Comparison of ENCODE assay signal across 10 cellular contexts in the genomic region with DNA sequence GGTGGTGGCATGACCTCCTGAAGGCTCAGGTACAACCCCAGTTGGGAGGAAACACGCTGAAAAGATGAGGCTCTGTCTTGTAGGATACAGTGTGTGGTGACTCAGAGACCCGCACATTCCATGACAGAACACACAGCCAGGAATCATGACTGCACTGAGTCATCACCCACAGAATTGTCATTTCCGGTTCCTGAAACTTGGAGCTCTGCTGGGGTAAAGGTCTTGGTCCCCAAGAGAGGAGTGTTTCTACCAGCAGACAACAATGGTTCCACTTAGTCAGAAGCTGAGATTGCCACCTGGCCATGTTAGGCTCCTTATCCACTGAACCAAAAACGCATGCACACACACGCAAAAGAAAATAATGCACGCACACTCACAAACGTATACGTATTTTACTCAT. TPM values are rescaled to one million over a fixed set of nuclear protein-coding genes. Genes with fewer than 3 reads are reported as not detected.
A peak's percentile ranks its signal among the peaks of the same experiment; 100 is the strongest.
DNase-seq lines count a peak whose midpoint lies in the region; ATAC-seq and TF ChIP-seq lines count a peak whose summit lies in the region.
"Had no signal": no experiment of that assay in that cellular context is flagged by ENCODE, and none has a peak within 500 bp of the region (broad histone marks: within the 10 kb centered on the region; RNA-seq: fewer than 3 reads in every experiment).

No MANE protein-coding gene starts in this region.

- H3K4me3 Mint-ChIP-seq in activated CD4-positive, alpha-beta T cell treated with anti-CD3 and anti-CD28 coated beads, Interleukin-2, amount 10 ng/mL, durations not matched to agents 7 days and 5 days = no peak overlapping the region
- H3K4me3 Mint-ChIP-seq in CD4-positive, alpha-beta memory T cell = no peak overlapping the region
- H3K4me3 Mint-ChIP-seq: B cell, endodermal cell had no signal

- H3K36me3 Mint-ChIP-seq in activated CD4-positive, alpha-beta T cell treated with anti-CD3 and anti-CD28 coated beads, Interleukin-2, amount 10 ng/mL, durations not matched to agents 7 days and 5 days (ENCODE audit: low read depth) = no peaks in the 10 kb centered on the region
- H3K36me3 Mint-ChIP-seq in CD4-positive, alpha-beta memory T cell = peaks cover 0 to 6% of the 10 kb centered on the region in 2 donors

- H3K27me3 ChIP-seq in gastroesophageal sphincter (no peaks in the 10 kb centered on the region), stomach (no peaks in the 10 kb centered on the region)
- no peaks in the 10 kb centered on the region for H3K27me3 ChIP-seq in CD4-positive, alpha-beta memory T cell (ENCODE audit: insufficient read depth, low read length)

- peak; percentile 21 for DNase-seq in activated CD4-positive, alpha-beta T cell treated with anti-CD3 and anti-CD28 coated beads for 48 hours
- DNase-seq in activated CD4-positive, alpha-beta T cell treated with anti-CD3 and anti-CD28 coated beads, Interleukin-2, amount 10 ng/mL, durations not matched to agents 7 days and 5 days = no peak
- DNase-seq in SW480 (ENCODE audit: low spot score) (peak; percentile 37), stomach (no peak), NCI-H1105 (lab: John Stamatoyannopoulos, UW) (no peak), cerebellum (ENCODE audit: low spot score) (no peak)
- no peak for DNase-seq in CD4-positive, alpha-beta memory T cell
- DNase-seq: endodermal cell had no signal

- TF ChIP-seq CTCF in gastroesophageal sphincter (IDR thresholded peaks at IDR 0.05) (no peak), stomach (IDR thresholded peaks at IDR 0.05) (no peak)

- no peaks in the 10 kb centered on the region for H3K36me3 ChIP-seq in gastroesophageal sphincter
- no peaks in the 10 kb centered on the region for H3K36me3 ChIP-seq in stomach
- no peaks in the 10 kb centered on the region for H3K36me3 ChIP-seq in CD4-positive, alpha-beta memory T cell (ENCODE audit: insufficient read depth, low read length)

- no peaks in the 10 kb centered on the region for H3K4me1 Mint-ChIP-seq in activated CD4-positive, alpha-beta T cell treated with anti-CD3 and anti-CD28 coated beads, Interleukin-2, amount 10 ng/mL, durations not matched to agents 7 days and 5 days
- peaks cover 0 to 2% (median 0%) of the 10 kb centered on the region in 4 donors for H3K4me1 Mint-ChIP-seq in CD4-positive, alpha-beta memory T cell
- H3K4me1 Mint-ChIP-seq: endodermal cell had no signal

- H3K27ac ChIP-seq in gastroesophageal sphincter = peak overlapping the region in 2 of 4 donors; percentile 12 to 62
- H3K27ac ChIP-seq in stomach = peak overlapping the region in 3 of 5 donors; percentile 40 to 91 (median 53)
- H3K27ac ChIP-seq in CD4-positive, alpha-beta memory T cell (ENCODE audit: low read depth, low read length) = no peak overlapping the region

- H3K9me3 ChIP-seq in gastroesophageal sphincter = no peaks in the 10 kb centered on the region
- H3K9me3 ChIP-seq in stomach = peaks cover 0 to 8% (median 3%) of the 10 kb centered on the region in 4 donors
- H3K9me3 ChIP-seq in CD4-positive, alpha-beta memory T cell (ENCODE audit: control insufficient read depth in 1 of 2, low read length in 2 of 2) = peaks cover 0 to 5% of the 10 kb centered on the region in 2 donors

- intact Hi-C loops in stomach (cut with DNase I; ENCODE audit: low total_unique reads) = no loop called here
- intact Hi-C loops in CD4-positive, alpha-beta memory T cell (cut with micrococcal nuclease) = no loop called here

- peaks cover 9% of the 10 kb centered on the region for H3K9me3 Mint-ChIP-seq in activated CD4-positive, alpha-beta T cell treated with anti-CD3 and anti-CD28 coated beads, Interleukin-2, amount 10 ng/mL, durations not matched to agents 7 days and 5 days
- peaks cover 0 to 18% (median 5%) of the 10 kb centered on the region in 8 donors for H3K9me3 Mint-ChIP-seq in CD4-positive, alpha-beta memory T cell

- no peaks in the 10 kb centered on the region for H3K27me3 Mint-ChIP-seq in activated CD4-positive, alpha-beta T cell treated with anti-CD3 and anti-CD28 coated beads, Interleukin-2, amount 10 ng/mL, durations not matched to agents 7 days and 5 days
- H3K27me3 Mint-ChIP-seq in CD4-positive, alpha-beta memory T cell = peaks cover 0 to 2% of the 10 kb centered on the region in 2 donors

- no peak overlapping the region for H3K27ac Mint-ChIP-seq in activated CD4-positive, alpha-beta T cell treated with anti-CD3 and anti-CD28 coated beads, Interleukin-2, amount 10 ng/mL, durations not matched to agents 7 days and 5 days
- no peak overlapping the region for H3K27ac Mint-ChIP-seq in CD4-positive, alpha-beta memory T cell
- H3K27ac Mint-ChIP-seq: B cell, endodermal cell had no signal

- ATAC-seq in gastroesophageal sphincter = peak; percentile 68

- TF ChIP-seq POLR2A in gastroesophageal sphincter (IDR thresholded peaks at IDR 0.05) (no peak), stomach (IDR thresholded peaks at IDR 0.05) (no peak)

- POLR2A ChIA-PET in activated CD4-positive, alpha-beta T cell treated with anti-CD3 and anti-CD28 coated beads, Interleukin-2, amount 10 ng/mL, durations not matched to agents 7 days and 5 days (lab: Charles Lee) = no interaction called here
- POLR2A ChIA-PET in CD4-positive, alpha-beta memory T cell (lab: Charles Lee; ENCODE audit: partially characterized antibody) = no interaction called here

- TF ChIP-seq EP300 in gastroesophageal sphincter (IDR thresholded peaks at IDR 0.05) (no peak), stomach (IDR thresholded peaks at IDR 0.05) (no peak)

- H3K4me3 ChIP-seq in gastroesophageal sphincter (no peak overlapping the region), stomach (no peak overlapping the region)
- no peak overlapping the region for H3K4me3 ChIP-seq in CD4-positive, alpha-beta memory T cell (ENCODE audit: low read length in 2 of 2)

- H3K4me1 ChIP-seq in gastroesophageal sphincter (peaks cover 4 to 82% (median 45%) of the 10 kb centered on the region in 3 donors), stomach (peaks cover 21 to 56% (median 40%) of the 10 kb centered on the region in 4 donors)
- H3K4me1 ChIP-seq in CD4-positive, alpha-beta memory T cell (ENCODE audit: insufficient read depth, low read length) = no peaks in the 10 kb centered on the region

- 64 to 75% methylated on average over 6 of the region's 8 CpGs for WGBS in gastroesophageal sphincter (ENCODE audit: low coverage in 1 of 2), 2 donors
- 73 to 88% (median 80%) methylated on average over 8 of the region's 8 CpGs for WGBS in stomach, 5 donors

- CTCF ChIA-PET in activated CD4-positive, alpha-beta T cell treated with anti-CD3 and anti-CD28 coated beads, Interleukin-2, amount 10 ng/mL, durations not matched to agents 7 days and 5 days (lab: Charles Lee) = no interaction called here
- CTCF ChIA-PET in CD4-positive, alpha-beta memory T cell (lab: Charles Lee; ENCODE audit: partially characterized antibody) = interaction anchor here (0.5 kb wide), 1 partner anchor 240 kb away, joined by 6 read pairs; no protein-coding TSS in a partner anchor

RNA-seq across cellular contexts. Expression of a gene that starts 31.5 kb away (rescaled TPM):
- total RNA-seq in activated CD4-positive, alpha-beta T cell treated with anti-CD3 and anti-CD28 coated beads, Interleukin-2, amount 10 ng/mL, durations not matched to agents 7 days and 5 days = 10 to 100 TPM; 84.3 to 91.9 TPM
- total RNA-seq in gastroesophageal sphincter (100 to 1,000 TPM; 127 to 268 (median 155) TPM), stomach (100 to 1,000 TPM in 2 of 5 donors, 10 to 100 TPM in 3; 33.6 to 156 (median 44.6) TPM), cerebellum (17.0 TPM)
- polyA plus RNA-seq in stomach = 100 to 1,000 TPM in 1 of 3 donors, 10 to 100 TPM in 2; 75.6 to 116 (median 88.5) TPM
- 10 to 100 TPM; 42.7 to 43.2 TPM for total RNA-seq in CD4-positive, alpha-beta memory T cell
- polyA plus RNA-seq in CD4-positive, alpha-beta memory T cell = 10 to 100 TPM; 46.4 to 91.1 TPM

RNA-seq across cellular contexts. Expression of a gene that starts 40.0 kb away (rescaled TPM):
- total RNA-seq in activated CD4-positive, alpha-beta T cell treated with anti-CD3 and anti-CD28 coated beads, Interleukin-2, amount 10 ng/mL, durations not matched to agents 7 days and 5 days = under 1 TPM; 0.29 to 0.35 TPM
- total RNA-seq in gastroesophageal sphincter (10 to 100 TPM; 36.9 to 70.9 (median 55.3) TPM), stomach (10 to 100 TPM in 3 of 5 donors, 1 to 10 TPM in 2; 3.2 to 59.4 (median 13.3) TPM), cerebellum (3.5 TPM)
- 10 to 100 TPM; 20.9 to 28.9 (median 23.9) TPM for polyA plus RNA-seq in stomach
- total RNA-seq in CD4-positive, alpha-beta memory T cell = under 1 TPM in 1 of 2 experiments, not detected in 1; 0.15 TPM
- polyA plus RNA-seq in CD4-positive, alpha-beta memory T cell = not detected

RNA-seq across cellular contexts. Expression of a gene that starts 40.2 kb away (rescaled TPM):
- total RNA-seq in activated CD4-positive, alpha-beta T cell treated with anti-CD3 and anti-CD28 coated beads, Interleukin-2, amount 10 ng/mL, durations not matched to agents 7 days and 5 days = under 1 TPM; 0.45 to 0.71 TPM
- total RNA-seq in gastroesophageal sphincter (1 to 10 TPM in 1 of 4 donors, not detected in 3; 1.8 TPM), stomach (under 1 TPM in 1 of 5 donors, not detected in 4; 0.73 TPM), cerebellum (1.7 TPM)
- not detected for polyA plus RNA-seq in stomach
- total RNA-seq in CD4-positive, alpha-beta memory T cell = 1 to 10 TPM; 1.9 to 2.1 TPM
- under 1 TPM in 1 of 2 donors, not detected in 1; 0.78 TPM for polyA plus RNA-seq in CD4-positive, alpha-beta memory T cell

Comparison
In these comparisons a context has a peak if more than half of its experiments do, and no peak if none do; other contexts are left out.
1. DNase-seq: peak in activated CD4-positive, alpha-beta T cell treated with anti-CD3 and anti-CD28 coated beads for 48 hours (single experiment) and SW480 (single experiment); none in activated CD4-positive, alpha-beta T cell treated with anti-CD3 and anti-CD28 coated beads, Interleukin-2, amount 10 ng/mL, durations not matched to agents 7 days and 5 days (single experiment), stomach (single experiment), NCI-H1105 (single experiment), CD4-positive, alpha-beta memory T cell (0 of 5) and cerebellum (single experiment).